Comparison of ENCODE assay signal across 15 cellular contexts in the genomic region with DNA sequence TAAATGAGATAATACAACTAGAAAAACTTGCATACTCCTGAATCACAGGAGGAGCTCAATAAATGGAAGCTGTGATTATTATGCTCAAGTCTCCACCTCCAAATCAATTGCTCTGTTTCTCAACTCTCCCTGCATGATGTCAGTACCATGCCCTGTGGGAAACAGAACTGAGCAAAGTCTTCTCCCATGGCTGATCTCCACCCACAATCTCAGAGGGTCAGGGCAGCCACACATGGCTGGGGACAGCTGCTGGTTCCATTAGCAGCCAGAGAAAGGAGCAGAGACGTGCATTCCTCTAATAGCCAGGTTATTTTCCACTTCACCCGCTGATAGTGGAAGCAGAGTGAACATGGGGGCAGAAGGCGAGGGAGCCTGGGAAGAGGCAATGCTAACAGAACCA.
"Had no signal": no experiment of that assay in that cellular context is flagged by ENCODE, and none has a peak within 500 bp of the region (broad histone marks: within the 10 kb centered on the region; RNA-seq: fewer than 3 reads in every experiment).

No MANE protein-coding gene starts in this region.

- H3K27ac Mint-ChIP-seq: dendritic cell treated with granulocyte-macrophage colony-stimulating factor and Interleukin-4, amounts not matched to agents 40 ng/mL and 50 ng/mL, for 4 days; memory B cell; naive thymus-derived CD4-positive, alpha-beta T cell had no signal

- H3K4me1 Mint-ChIP-seq: memory B cell; naive thymus-derived CD4-positive, alpha-beta T cell had no signal

- H3K4me3 Mint-ChIP-seq: dendritic cell treated with granulocyte-macrophage colony-stimulating factor and Interleukin-4, amounts not matched to agents 40 ng/mL and 50 ng/mL, for 4 days; memory B cell; naive thymus-derived CD4-positive, alpha-beta T cell had no signal

- H3K36me3 Mint-ChIP-seq: memory B cell; naive thymus-derived CD4-positive, alpha-beta T cell had no signal

- DNase-seq: colonic mucosa; cortex of kidney; effector memory CD4-positive, alpha-beta T cell; foreskin keratinocyte; head of caudate nucleus; heart right ventricle; hippocampal formation; left cardiac atrium; left ventricle myocardium inferior; mammary epithelial cell; mesendoderm; midbrain; naive thymus-derived CD4-positive, alpha-beta T cell had no signal

- H3K9me3 Mint-ChIP-seq: dendritic cell treated with granulocyte-macrophage colony-stimulating factor and Interleukin-4, amounts not matched to agents 40 ng/mL and 50 ng/mL, for 4 days; memory B cell had no signal
